16 cellular contexts compared by ENCODE assay signal in the genomic region with DNA sequence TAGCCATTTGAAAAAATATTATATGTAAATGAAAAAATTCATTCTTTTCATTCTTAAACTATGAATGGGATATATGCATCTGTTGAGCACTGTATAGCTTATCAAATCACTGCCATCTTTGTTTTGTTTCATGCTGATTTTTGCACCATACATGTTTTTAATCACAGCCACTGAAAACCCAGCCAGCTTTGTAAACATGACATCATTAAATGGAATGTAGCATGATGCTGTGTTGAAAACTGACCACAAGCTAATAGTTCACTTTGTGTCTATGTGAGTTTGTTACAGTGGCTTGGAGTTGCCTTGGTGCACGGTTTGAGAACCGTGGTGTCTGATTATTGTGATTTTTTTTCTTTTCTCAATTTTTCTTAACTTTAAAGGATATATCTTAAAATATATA.
DNase-seq lines count a peak whose midpoint lies in the region; ATAC-seq, FAIRE-seq and TF ChIP-seq lines count a peak whose summit lies in the region.
"Had no signal": no experiment of that assay in that cellular context is flagged by ENCODE, and none has a peak within 500 bp of the region (broad histone marks: within the 10 kb centered on the region; RNA-seq: fewer than 3 reads in every experiment).

No MANE protein-coding gene starts in this region.

- peak; percentile 93 for FAIRE-seq in H54 (lab: Jason Lieb, UNC)
- FAIRE-seq: GM18507 had no signal

- H3K4me1 Mint-ChIP-seq in stimulated activated naive CD8-positive, alpha-beta T cell treated with anti-CD3 and anti-CD28 coated beads, Interleukin-15, amount 100 ng/mL, for 72 hours, result no peaks in the 10 kb centered on the region
- H3K4me1 Mint-ChIP-seq: central memory CD8-positive, alpha-beta T cell; stimulated activated naive B cell treated with anti-CD40 and anti-IgM and Interleukin-4, amounts not matched to agents 10 μg/mL and 1 μg/mL and 100 μg/mL, for 72 hours had no signal

- H3K27ac ChIP-seq in smooth muscle cell (ENCODE audit: low read depth), result peak overlapping the region; percentile 72
- no peak overlapping the region for H3K27ac ChIP-seq in uterus

- H3K36me3 ChIP-seq in smooth muscle cell (ENCODE audit: low read depth), result no peaks in the 10 kb centered on the region
- no peaks in the 10 kb centered on the region for H3K36me3 ChIP-seq in uterus

- no peak overlapping the region for H3K27ac Mint-ChIP-seq in stimulated activated naive CD8-positive, alpha-beta T cell treated with anti-CD3 and anti-CD28 coated beads, Interleukin-15, amount 100 ng/mL, for 72 hours
- H3K27ac Mint-ChIP-seq: stimulated activated naive B cell treated with anti-CD40 and anti-IgM and Interleukin-4, amounts not matched to agents 10 μg/mL and 1 μg/mL and 100 μg/mL, for 72 hours had no signal

- H3K9me3 Mint-ChIP-seq in stimulated activated naive CD8-positive, alpha-beta T cell treated with anti-CD3 and anti-CD28 coated beads, Interleukin-15, amount 100 ng/mL, for 72 hours, result no peaks in the 10 kb centered on the region
- H3K9me3 Mint-ChIP-seq: central memory CD8-positive, alpha-beta T cell; stimulated activated naive B cell treated with anti-CD40 and anti-IgM and Interleukin-4, amounts not matched to agents 10 μg/mL and 1 μg/mL and 100 μg/mL, for 72 hours had no signal

- no peaks in the 10 kb centered on the region for H3K27me3 ChIP-seq in smooth muscle cell (ENCODE audit: low read depth)
- H3K27me3 ChIP-seq in uterus, result no peaks in the 10 kb centered on the region

- intact Hi-C loops in uterus (cut with DNase I; ENCODE audit: low total_unique reads), result no loop called here

- no peak overlapping the region for H2AFZ ChIP-seq in smooth muscle cell (ENCODE audit: low read depth)

- no peaks in the 10 kb centered on the region for H3F3A ChIP-seq in smooth muscle cell (ENCODE audit: low read depth)

- no peaks in the 10 kb centered on the region for H3K79me2 ChIP-seq in smooth muscle cell (ENCODE audit: low read depth)

- H3K4me3 ChIP-seq in smooth muscle cell, result no peak overlapping the region
- H3K4me3 ChIP-seq in uterus, result no peak overlapping the region

- no peaks in the 10 kb centered on the region for H3K27me3 Mint-ChIP-seq in stimulated activated naive CD8-positive, alpha-beta T cell treated with anti-CD3 and anti-CD28 coated beads, Interleukin-15, amount 100 ng/mL, for 72 hours
- H3K27me3 Mint-ChIP-seq: central memory CD8-positive, alpha-beta T cell; stimulated activated naive B cell treated with anti-CD40 and anti-IgM and Interleukin-4, amounts not matched to agents 10 μg/mL and 1 μg/mL and 100 μg/mL, for 72 hours had no signal

- H4K20me1 ChIP-seq in smooth muscle cell (ENCODE audit: low read depth), result no peaks in the 10 kb centered on the region

- H3K9me3 ChIP-seq in smooth muscle cell (replicated peaks; ENCODE audit: low read depth), result no peaks in the 10 kb centered on the region
- H3K9me3 ChIP-seq in uterus, result no peaks in the 10 kb centered on the region

- TF ChIP-seq POLR2A in H54 (IDR thresholded peaks at IDR 0.05; ENCODE audit: low read depth, low read length) (no peak), uterus (IDR thresholded peaks at IDR 0.05) (no peak)

- H3K4me3 Mint-ChIP-seq in stimulated activated naive CD8-positive, alpha-beta T cell treated with anti-CD3 and anti-CD28 coated beads, Interleukin-15, amount 100 ng/mL, for 72 hours, result no peak overlapping the region
- H3K4me3 Mint-ChIP-seq: central memory CD8-positive, alpha-beta T cell; stimulated activated naive B cell treated with anti-CD40 and anti-IgM and Interleukin-4, amounts not matched to agents 10 μg/mL and 1 μg/mL and 100 μg/mL, for 72 hours had no signal

- no peaks in the 10 kb centered on the region for H3K4me1 ChIP-seq in smooth muscle cell (ENCODE audit: low read depth)
- H3K4me1 ChIP-seq in uterus, result no peaks in the 10 kb centered on the region

- H3K9ac ChIP-seq in smooth muscle cell (ENCODE audit: low read depth), result peak overlapping the region; percentile 48

- 18% methylated on average over 2 of the region's 2 CpGs for WGBS in smooth muscle cell (ENCODE audit: low lambda C conversion rate)

- H3K4me2 ChIP-seq in smooth muscle cell, result peak overlapping the region; percentile 65

- DNase-seq in H54 (ENCODE audit: insufficient read length, low spot score) (peak; percentile 30), amniotic epithelial cell (ENCODE audit: low read depth) (peak; percentile 92), fibroblast of the conjunctiva (ENCODE audit: low read depth) (peak; percentile 56), smooth muscle cell (lab: John Stamatoyannopoulos, UW; ENCODE audit: unreplicated experiment) (no peak), uterus (no peak), cerebellar nuclear complex (lab: John Stamatoyannopoulos, UW) (no peak)
- no peak for DNase-seq in stimulated activated naive CD8-positive, alpha-beta T cell treated with anti-CD3 and anti-CD28 coated beads, Interleukin-15, amount 100 ng/mL, for 72 hours
- DNase-seq: activated CD4-positive, alpha-beta T cell treated with anti-CD3 and anti-CD28 coated beads for 1 hour; DMS79; NCI-H526; occipital lobe; stimulated activated CD4-positive, alpha-beta T cell treated with anti-CD3 and anti-CD28 coated beads, Interleukin-1b, Interleukin-23, amount 100 ng/mL, for 48 hours; stimulated activated naive B cell treated with anti-CD40 and anti-IgM and Interleukin-4, amounts not matched to agents 10 μg/mL and 1 μg/mL and 100 μg/mL, for 72 hours had no signal

- ATAC-seq in stimulated activated naive CD8-positive, alpha-beta T cell treated with anti-CD3 and anti-CD28 coated beads, Interleukin-15, amount 100 ng/mL, for 72 hours, result no peak
- no peak for ATAC-seq in GM18861 (IDR thresholded peaks at IDR 0.05; ENCODE audit: unreplicated experiment)
- ATAC-seq: stimulated activated naive B cell treated with anti-CD40 and anti-IgM and Interleukin-4, amounts not matched to agents 10 μg/mL and 1 μg/mL and 100 μg/mL, for 72 hours had no signal

- no peak for TF ChIP-seq CTCF in smooth muscle cell (IDR thresholded peaks at IDR 0.05; ENCODE audit: borderline replicate concordance, insufficient read depth, poor library complexity, severe bottlenecking)
- TF ChIP-seq CTCF in uterus (IDR thresholded peaks at IDR 0.05), result no peak

Comparison
In these comparisons a context has a peak if more than half of its experiments do, and no peak if none do; other contexts are left out.
1. DNase-seq: peak in H54 (single experiment), amniotic epithelial cell (single experiment) and fibroblast of the conjunctiva (single experiment); none in smooth muscle cell (single experiment), uterus (0 of 2), cerebellar nuclear complex (0 of 2) and stimulated activated naive CD8-positive, alpha-beta T cell treated with anti-CD3 and anti-CD28 coated beads, Interleukin-15, amount 100 ng/mL, for 72 hours (0 of 2).